Comparison of ENCODE assay signal across 7 cellular contexts in the genomic region with DNA sequence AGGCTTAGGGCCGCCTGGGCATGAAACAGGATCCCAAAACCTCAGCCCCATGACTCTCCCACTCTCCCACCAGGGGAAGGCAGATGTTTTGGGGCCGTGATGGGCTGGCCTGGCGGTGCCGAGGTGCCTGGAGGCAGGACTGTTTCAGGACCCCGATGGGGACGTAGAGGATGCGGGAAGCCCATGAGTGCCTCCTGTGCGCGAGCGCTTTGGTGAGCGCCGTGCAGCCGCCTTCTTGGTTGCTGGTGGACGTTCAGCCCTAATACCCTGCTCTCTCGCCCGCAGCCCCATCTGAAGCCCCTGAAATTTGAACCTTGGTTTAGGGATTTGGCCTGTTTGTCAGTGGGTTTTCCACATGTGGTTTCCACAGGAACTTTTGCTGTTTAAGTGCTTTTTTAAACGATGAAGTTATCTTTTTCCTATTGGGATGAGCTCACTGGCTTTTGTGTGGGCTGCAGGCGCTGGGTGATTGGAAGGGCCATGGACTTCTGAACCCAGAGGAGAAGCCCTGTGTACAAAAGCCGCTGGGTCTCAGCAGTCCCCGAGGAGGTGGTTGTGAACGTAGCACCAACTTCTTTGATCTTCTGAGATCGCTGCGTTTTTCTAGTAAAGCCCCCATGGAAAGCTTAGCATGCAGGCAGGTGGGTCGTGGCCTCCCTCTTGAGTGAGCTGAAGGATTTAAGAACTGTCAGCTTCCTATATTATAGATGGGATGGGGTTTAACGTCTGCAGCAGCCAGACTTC.
DNase-seq lines count a peak whose midpoint lies in the region; ATAC-seq and TF ChIP-seq lines count a peak whose summit lies in the region.
"Not testable (repeated sequence)": the region's sequence is repeated elsewhere in the genome, so short reads cannot be mapped to it uniquely, and the experiment has no call there.

No MANE protein-coding gene starts in this region.

- H3K36me3 ChIP-seq in right atrium auricular region; right lobe of liver; osteoblast (ENCODE audit: insufficient read depth, low read length); smooth muscle cell (ENCODE audit: low read depth): not testable (repeated sequence)

- H3K4me3 Mint-ChIP-seq in HFFc6: peak overlapping the region; percentile 37; the same call in 1 of the 2 replicates
- not testable (repeated sequence) for H3K4me3 Mint-ChIP-seq in chondrocyte (ENCODE audit: unreplicated experiment)

- peaks cover 28% of the 10 kb centered on the region for H3K4me1 Mint-ChIP-seq in HFFc6 (ENCODE audit: low read depth)
- H3K4me1 Mint-ChIP-seq in chondrocyte (ENCODE audit: low read depth): peaks cover 52% of the 10 kb centered on the region

- not testable (repeated sequence) for TF ChIP-seq CTCF in HFFc6 (IDR thresholded peaks at IDR 0.05); VCaP (conservative IDR thresholded peaks at IDR 0.05); chondrocyte (IDR thresholded peaks at IDR 0.05); right atrium auricular region (IDR thresholded peaks at IDR 0.05); right lobe of liver (IDR thresholded peaks at IDR 0.05); osteoblast (IDR thresholded peaks at IDR 0.05; ENCODE audit: extremely low read depth, low read depth, low read length); smooth muscle cell (IDR thresholded peaks at IDR 0.05; ENCODE audit: borderline replicate concordance, insufficient read depth, poor library complexity, severe bottlenecking)

- not testable (repeated sequence) for H3K9me3 Mint-ChIP-seq in HFFc6; chondrocyte (ENCODE audit: low read depth)

- not testable (repeated sequence) for H3K27me3 Mint-ChIP-seq in HFFc6 (ENCODE audit: insufficient read depth); chondrocyte (ENCODE audit: low read depth)

- H3K4me2 ChIP-seq in osteoblast (ENCODE audit: insufficient read depth, low read length): not testable (repeated sequence)
- peak overlapping the region; percentile 44 for H3K4me2 ChIP-seq in smooth muscle cell

- H2AFZ ChIP-seq in osteoblast (ENCODE audit: low read length); smooth muscle cell (ENCODE audit: low read depth): not testable (repeated sequence)

- not testable (repeated sequence) for H4K20me1 ChIP-seq in osteoblast (ENCODE audit: insufficient read depth, low read length); smooth muscle cell (ENCODE audit: low read depth)

- H3K79me2 ChIP-seq in osteoblast (ENCODE audit: insufficient read depth, low read length); smooth muscle cell (ENCODE audit: low read depth): not testable (repeated sequence)

- not testable (repeated sequence) for H3K27me3 ChIP-seq in right atrium auricular region; right lobe of liver; osteoblast (ENCODE audit: insufficient read depth, low read length); smooth muscle cell (ENCODE audit: low read depth)

- not testable (repeated sequence) for H3K36me3 Mint-ChIP-seq in HFFc6 (ENCODE audit: low read depth); chondrocyte (ENCODE audit: low read depth)

- peak overlapping the region; percentile 65; the same call in 1 of the 2 replicates for H3K27ac Mint-ChIP-seq in HFFc6
- H3K27ac Mint-ChIP-seq in chondrocyte (ENCODE audit: unreplicated experiment): peak overlapping the region; percentile 65

- ATAC-seq in right lobe of liver: peak; percentile 15 to 48 (median 32)

- not testable (repeated sequence) for H3K9me3 ChIP-seq in right atrium auricular region; right lobe of liver; osteoblast (ENCODE audit: low read depth, low read length); smooth muscle cell (replicated peaks; ENCODE audit: low read depth)

- H3F3A ChIP-seq in smooth muscle cell (ENCODE audit: low read depth): not testable (repeated sequence)

- peaks cover 0 to 48% of the 10 kb centered on the region in 2 donors for H3K4me1 ChIP-seq in right atrium auricular region
- peaks cover 0 to 23% (median 6%) of the 10 kb centered on the region in 4 donors for H3K4me1 ChIP-seq in right lobe of liver
- H3K4me1 ChIP-seq in osteoblast (ENCODE audit: insufficient read depth, low read length): peaks cover 23% of the 10 kb centered on the region
- H3K4me1 ChIP-seq in smooth muscle cell (ENCODE audit: low read depth): not testable (repeated sequence)

- DNase-seq in HFFc6; chondrocyte (ENCODE audit: low spot score); right atrium auricular region (ENCODE audit: low spot score); right lobe of liver; smooth muscle cell (lab: John Stamatoyannopoulos, UW; ENCODE audit: unreplicated experiment): not testable (repeated sequence)
- DNase-seq in osteoblast (ENCODE audit: insufficient read length, low spot score, missing footprints): peak; percentile 49

- not testable (repeated sequence) for TF ChIP-seq POLR2A in right lobe of liver (IDR thresholded peaks at IDR 0.05)

- not testable (repeated sequence) for H3K9ac ChIP-seq in smooth muscle cell (ENCODE audit: low read depth)

- H3K4me3 ChIP-seq in right atrium auricular region; osteoblast (ENCODE audit: insufficient read depth, low read length); smooth muscle cell: not testable (repeated sequence)
- peak overlapping the region; percentile 36 to 52 (median 52) for H3K4me3 ChIP-seq in right lobe of liver

- intact Hi-C loops in right lobe of liver (cut with DNase I): not testable (repeated sequence)

- WGBS in right lobe of liver (ENCODE audit: insufficient coverage, low coverage, low lambda C conversion rate, missing lambda C conversion rate): 43% methylated on average over 4 of the region's 25 CpGs
- 72% methylated on average over 25 of the region's 25 CpGs for WGBS in smooth muscle cell (ENCODE audit: low lambda C conversion rate)

- H3K27ac ChIP-seq in VCaP (peak overlapping the region; percentile 49; the same call in 1 of the 2 replicates), right atrium auricular region (peak overlapping the region; percentile 82 to 85), right lobe of liver (peak overlapping the region; percentile 83 to 96 (median 93)), osteoblast (ENCODE audit: low read depth, low read length) (peak overlapping the region; percentile 79), smooth muscle cell (ENCODE audit: low read depth) (peak overlapping the region; percentile 62)
